ENCODE assay signal across 13 cellular contexts in the genomic region with DNA sequence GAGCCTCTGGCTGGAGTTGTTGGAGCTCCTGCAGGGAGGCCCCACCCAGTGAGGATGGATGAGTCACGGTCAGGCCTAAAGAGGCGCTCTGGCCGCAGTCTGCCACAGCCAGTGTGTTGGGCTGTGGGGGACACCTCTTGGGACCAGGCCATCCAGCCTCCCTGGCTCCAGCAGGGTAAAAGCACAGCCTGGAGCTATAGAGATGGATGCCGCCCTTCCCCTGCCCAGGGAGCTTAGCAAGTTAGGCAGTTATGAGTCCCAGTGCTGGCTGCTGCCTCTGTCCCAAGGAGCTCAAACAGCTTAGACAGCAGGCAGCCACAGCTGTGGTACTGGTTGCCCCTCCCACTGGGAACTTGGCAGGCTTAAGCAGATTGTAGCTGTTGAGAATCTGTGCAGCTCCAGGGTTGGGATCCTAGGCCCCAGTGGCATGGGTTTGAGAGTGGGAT.
A peak's percentile ranks its signal among the peaks of the same experiment; 100 is the strongest.
DNase-seq lines count a peak whose midpoint lies in the region; ATAC-seq and TF ChIP-seq lines count a peak whose summit lies in the region.
"Had no signal": no experiment of that assay in that cellular context is flagged by ENCODE, and none has a peak within 500 bp of the region (broad histone marks: within the 10 kb centered on the region; RNA-seq: fewer than 3 reads in every experiment).

No MANE protein-coding gene starts in this region.

- H3K27ac ChIP-seq in IMR-90 (ENCODE audit: insufficient read depth, low read length) (no peak overlapping the region), smooth muscle cell (ENCODE audit: low read depth) (no peak overlapping the region)

- H3K9ac ChIP-seq in IMR-90 (ENCODE audit: low read depth, low read length) = no peak overlapping the region
- no peak overlapping the region for H3K9ac ChIP-seq in smooth muscle cell (ENCODE audit: low read depth)

- no peaks in the 10 kb centered on the region for H3K27me3 ChIP-seq in IMR-90 (ENCODE audit: control insufficient read depth, insufficient read depth, low read length)
- no peaks in the 10 kb centered on the region for H3K27me3 ChIP-seq in smooth muscle cell (ENCODE audit: low read depth)

- WGBS in IMR-90 (ENCODE audit: extremely low coverage in 2 of 2, insufficient read length in 1 of 2), 2 experiments = 60% methylated on average over 1 of the region's 4 CpGs; no CpG with 5 or more reads in 1 of the 2 experiments
- 9% methylated on average over 4 of the region's 4 CpGs for WGBS in smooth muscle cell (ENCODE audit: low lambda C conversion rate)

- H3K56ac ChIP-seq in IMR-90 (ENCODE audit: extremely low read depth, insufficient read depth, low read length) = no peak overlapping the region

- no peak overlapping the region for H3K23ac ChIP-seq in IMR-90 (ENCODE audit: low read depth, low read length)

- H4K20me1 ChIP-seq in IMR-90 (ENCODE audit: insufficient read depth, low read length) (no peaks in the 10 kb centered on the region), smooth muscle cell (ENCODE audit: low read depth) (no peaks in the 10 kb centered on the region)

- TF ChIP-seq RAD21 in IMR-90 (IDR thresholded peaks at IDR 0.05; ENCODE audit: low read length) = no peak

- peak; percentile 3 for DNase-seq in IMR-90
- DNase-seq in astrocyte of the spinal cord (ENCODE audit: low read depth, low spot score) = peak; percentile 37
- peak; percentile 58 for DNase-seq in Right ventricle myocardium superior
- DNase-seq in smooth muscle cell (lab: John Stamatoyannopoulos, UW; ENCODE audit: unreplicated experiment) = peak; percentile 11
- DNase-seq in SHP77 treated with DMSO at 0.1 percent for 48 hours (lab: John Stamatoyannopoulos, UW) = no peak
- DNase-seq in germinal center (ENCODE audit: low spot score) = no peak
- DNase-seq: activated CD4-positive, CD25-positive, alpha-beta regulatory T cell; NCI-H2171; RPMI8226 had no signal

- no peak overlapping the region for H2BK15ac ChIP-seq in IMR-90 (ENCODE audit: low read depth, low read length)

- H2AK9ac ChIP-seq in IMR-90 (replicated peaks; ENCODE audit: low read depth, low read length, poor library complexity) = no peak overlapping the region

- no peaks in the 10 kb centered on the region for H3F3A ChIP-seq in smooth muscle cell (ENCODE audit: low read depth)

- no peaks in the 10 kb centered on the region for H3K79me1 ChIP-seq in IMR-90 (ENCODE audit: low read depth in 1 of 2, low read length in 2 of 2)

- no peak overlapping the region for H3K14ac ChIP-seq in IMR-90 (replicated peaks; ENCODE audit: low read depth, low read length)

- dilution Hi-C loops in IMR-90 (cut with HindIII; ENCODE audit: low sequenced_read_pairs, unreplicated experiment) = no loop called here

- no peak overlapping the region for H2BK5ac ChIP-seq in IMR-90 (ENCODE audit: low read depth, low read length, poor library complexity, severe bottlenecking)

- no peak overlapping the region for H2BK20ac ChIP-seq in IMR-90 (ENCODE audit: low read depth, low read length)

- no peak for TF ChIP-seq POLR2A in IMR-90 (IDR thresholded peaks at IDR 0.05; ENCODE audit: low read depth, low read length)

- no peak overlapping the region for H2AFZ ChIP-seq in IMR-90 (replicated peaks; ENCODE audit: low read length, poor library complexity)
- H2AFZ ChIP-seq in smooth muscle cell (ENCODE audit: low read depth) = no peak overlapping the region

- BruUV-seq in IMR-90 (replicated peaks; lab: Mats Ljungman, UMichigan) = no TSS peak

- H4K5ac ChIP-seq in IMR-90 (ENCODE audit: low read depth, low read length) = no peak overlapping the region

- no peak overlapping the region for H3K4me3 ChIP-seq in IMR-90 (ENCODE audit: insufficient read depth, low read depth, low read length)
- no peak overlapping the region for H3K4me3 ChIP-seq in astrocyte of the spinal cord (ENCODE audit: low read depth, low read length)
- H3K4me3 ChIP-seq in smooth muscle cell = no peak overlapping the region

- no peak for TF ChIP-seq CTCF in IMR-90 (conservative IDR thresholded peaks at IDR 0.05; ENCODE audit: low read depth, low read length)
- no peak for TF ChIP-seq CTCF in astrocyte of the spinal cord (IDR thresholded peaks at IDR 0.05; ENCODE audit: low read depth, low read length)
- TF ChIP-seq CTCF in smooth muscle cell (IDR thresholded peaks at IDR 0.05; ENCODE audit: borderline replicate concordance, insufficient read depth, poor library complexity, severe bottlenecking) = no peak

- no peak overlapping the region for H2BK120ac ChIP-seq in IMR-90 (ENCODE audit: low read depth, low read length)

- ATAC-seq in IMR-90 (ENCODE audit: low read depth) (peak; percentile 29), Right ventricle myocardium superior (ENCODE audit: poor library complexity) (peak; percentile 49), GM18519 (IDR thresholded peaks at IDR 0.05; ENCODE audit: low FRiP score, unreplicated experiment) (no peak), HG03378 (IDR thresholded peaks at IDR 0.05; ENCODE audit: unreplicated experiment) (no peak)
- ATAC-seq: activated T-helper 17 cell treated with anti-CD3 and anti-CD28 coated beads, Interleukin-2, amount 50 U/mL, for 72 hours; HepG2 had no signal

- in situ Hi-C loops in IMR-90 (cut with MboI; ENCODE audit: low sequenced_read_pairs) = no loop called here
- in situ Hi-C loops in astrocyte of the spinal cord (cut with HindIII; ENCODE audit: low sequenced_read_pairs) = no loop called here

- H3K4me1 ChIP-seq in IMR-90 (ENCODE audit: control insufficient read depth, insufficient read depth, low read length) (no peaks in the 10 kb centered on the region), smooth muscle cell (ENCODE audit: low read depth) (no peaks in the 10 kb centered on the region)

- no peaks in the 10 kb centered on the region for H3K9me3 ChIP-seq in IMR-90 (ENCODE audit: control insufficient read depth, insufficient read depth, low read length)
- no peaks in the 10 kb centered on the region for H3K9me3 ChIP-seq in smooth muscle cell (replicated peaks; ENCODE audit: low read depth)

- no peaks in the 10 kb centered on the region for H3K79me2 ChIP-seq in smooth muscle cell (ENCODE audit: low read depth)

- POLR2A ChIA-PET in IMR-90 (lab: Charles Lee; ENCODE audit: unreplicated experiment) = no interaction called here

- H3K18ac ChIP-seq in IMR-90 (ENCODE audit: low read depth, low read length) = no peak overlapping the region

- no peaks in the 10 kb centered on the region for H3K9me1 ChIP-seq in IMR-90 (ENCODE audit: insufficient read depth, low read length)

- CTCF ChIA-PET in IMR-90 (lab: Yijun Ruan, JAX) = no interaction called here

- H3K4ac ChIP-seq in IMR-90 (ENCODE audit: low read depth, low read length) = no peak overlapping the region

- H3K4me2 ChIP-seq in IMR-90 (ENCODE audit: low read depth, low read length) (no peak overlapping the region), smooth muscle cell (no peak overlapping the region)

- H3K36me3 ChIP-seq in IMR-90 (ENCODE audit: control insufficient read depth, insufficient read depth, low read length) (no peaks in the 10 kb centered on the region), smooth muscle cell (ENCODE audit: low read depth) (no peaks in the 10 kb centered on the region)

- no peak overlapping the region for H2AK5ac ChIP-seq in IMR-90 (ENCODE audit: low read depth, low read length)

- H4K91ac ChIP-seq in IMR-90 (ENCODE audit: insufficient read depth, low read depth, low read length) = no peak overlapping the region

- H4K8ac ChIP-seq in IMR-90 (ENCODE audit: low read depth in 2 of 2, low read length in 2 of 2) = no peak overlapping the region

- intact Hi-C loops in IMR-90 (cut with micrococcal nuclease) = no loop called here
- intact Hi-C loops in Right ventricle myocardium superior (cut with DNase I) = no loop called here

TF ChIP-seq in IMR-90, 13 proteins besides CTCF, POLR2A, EP300 and RAD21:
- no peak for TF ChIP-seq MAFK (IDR thresholded peaks at IDR 0.05; ENCODE audit: low read depth, low read length)
- no peak for TF ChIP-seq RFX5 (IDR thresholded peaks at IDR 0.05; ENCODE audit: low read depth, low read length)
- TF ChIP-seq RCOR1 (IDR thresholded peaks at IDR 0.05; ENCODE audit: insufficient replicate concordance, low read length) = no peak
- TF ChIP-seq NFE2L2 (IDR thresholded peaks at IDR 0.05; ENCODE audit: low read depth, low read length) = no peak
- TF ChIP-seq SMC3 (IDR thresholded peaks at IDR 0.05; ENCODE audit: low read depth, low read length) = no peak
- TF ChIP-seq MXI1 (IDR thresholded peaks at IDR 0.05; ENCODE audit: borderline replicate concordance, low read depth, low read length) = no peak
- no peak for TF ChIP-seq CHD1 (IDR thresholded peaks at IDR 0.05; ENCODE audit: low read depth, low read length)
- TF ChIP-seq, protein P1, sequence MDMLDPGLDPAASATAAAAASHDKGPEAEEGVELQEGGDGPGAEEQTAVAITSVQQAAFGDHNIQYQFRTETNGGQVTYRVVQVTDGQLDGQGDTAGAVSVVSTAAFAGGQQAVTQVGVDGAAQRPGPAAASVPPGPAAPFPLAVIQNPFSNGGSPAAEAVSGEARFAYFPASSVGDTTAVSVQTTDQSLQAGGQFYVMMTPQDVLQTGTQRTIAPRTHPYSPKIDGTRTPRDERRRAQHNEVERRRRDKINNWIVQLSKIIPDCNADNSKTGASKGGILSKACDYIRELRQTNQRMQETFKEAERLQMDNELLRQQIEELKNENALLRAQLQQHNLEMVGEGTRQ (IDR thresholded peaks at IDR 0.05; ENCODE audit: low read depth, low read length) = no peak
- no peak for TF ChIP-seq FOS (IDR thresholded peaks at IDR 0.05; ENCODE audit: low read depth, low read length)
- TF ChIP-seq CEBPB (IDR thresholded peaks at IDR 0.05; ENCODE audit: low read depth, low read length) = no peak
- TF ChIP-seq, protein P2, sequence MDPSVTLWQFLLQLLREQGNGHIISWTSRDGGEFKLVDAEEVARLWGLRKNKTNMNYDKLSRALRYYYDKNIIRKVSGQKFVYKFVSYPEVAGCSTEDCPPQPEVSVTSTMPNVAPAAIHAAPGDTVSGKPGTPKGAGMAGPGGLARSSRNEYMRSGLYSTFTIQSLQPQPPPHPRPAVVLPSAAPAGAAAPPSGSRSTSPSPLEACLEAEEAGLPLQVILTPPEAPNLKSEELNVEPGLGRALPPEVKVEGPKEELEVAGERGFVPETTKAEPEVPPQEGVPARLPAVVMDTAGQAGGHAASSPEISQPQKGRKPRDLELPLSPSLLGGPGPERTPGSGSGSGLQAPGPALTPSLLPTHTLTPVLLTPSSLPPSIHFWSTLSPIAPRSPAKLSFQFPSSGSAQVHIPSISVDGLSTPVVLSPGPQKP (IDR thresholded peaks at IDR 0.05; ENCODE audit: borderline replicate concordance, low read depth, low read length) = no peak
- TF ChIP-seq BHLHE40 (IDR thresholded peaks at IDR 0.05; ENCODE audit: low read depth, low read length) = no peak
- TF ChIP-seq MAZ (IDR thresholded peaks at IDR 0.05; ENCODE audit: borderline replicate concordance, low read depth, low read length) = no peak

Comparison
In these comparisons a context has a peak if more than half of its experiments do, and no peak if none do; other contexts are left out.
1. ATAC-seq: peak in IMR-90 (single experiment) and Right ventricle myocardium superior (single experiment); none in GM18519 (single experiment) and HG03378 (single experiment).
2. DNase-seq: peak in IMR-90 (single experiment), astrocyte of the spinal cord (single experiment), Right ventricle myocardium superior (single experiment) and smooth muscle cell (single experiment); none in SHP77 treated with DMSO at 0.1 percent for 48 hours (single experiment) and germinal center (single experiment).